ENCODE assay signal across 8 cellular contexts in genomic region chr16:8959921-8960787, GRCh38. TPM values are rescaled to one million over a fixed set of nuclear protein-coding genes. Genes with fewer than 3 reads are reported as not detected.
DNase-seq lines count a peak whose midpoint lies in the region; ATAC-seq and TF ChIP-seq lines count a peak whose summit lies in the region.

No MANE protein-coding gene starts in this region.

- peaks cover 60 to 75% (median 70%) of the 10 kb centered on the region in 3 donors for H3K4me1 Mint-ChIP-seq in naive B cell

- no peaks in the 10 kb centered on the region for H3K9me3 Mint-ChIP-seq in naive B cell

- peak overlapping the region; percentile 6 for H3K4me3 ChIP-seq in choroid plexus epithelial cell (ENCODE audit: low read depth, low read length)

- no peaks in the 10 kb centered on the region for H3K27me3 Mint-ChIP-seq in naive B cell

- no peak for TF ChIP-seq CTCF in choroid plexus epithelial cell (conservative IDR thresholded peaks at IDR 0.05; ENCODE audit: low read depth, low read length)

- peak in 1 of 2 donors; percentile 11 for ATAC-seq in naive B cell (ENCODE audit: low read depth in 2 of 2)

- H3K36me3 Mint-ChIP-seq in naive B cell: no peaks in the 10 kb centered on the region

- peak overlapping the region; percentile 83 to 95 (median 88) for H3K4me3 Mint-ChIP-seq in naive B cell

- DNase-seq in ELF-1 (ENCODE audit: low read depth, low spot score): peak; percentile 43
- peak; percentile 53 for DNase-seq in MV-4-11 (lab: John Stamatoyannopoulos, UW)
- peak; percentile 46 for DNase-seq in choroid plexus epithelial cell (ENCODE audit: low read depth)
- peak; percentile 54 for DNase-seq in naive B cell
- DNase-seq in stimulated activated CD8-positive, alpha-beta memory T cell treated with anti-CD3 and anti-CD28 coated beads, Interleukin-4, amount 100 ng/mL, for 48 hours: no peak
- DNase-seq in glomerular visceral epithelial cell (ENCODE audit: extremely low spot score): no peak
- no peak for DNase-seq in T-helper 9 cell
- no peak for DNase-seq in AG08395 (ENCODE audit: low spot score)

- H3K27ac Mint-ChIP-seq in naive B cell: peak overlapping the region; percentile 67 to 98 (median 94)

RNA-seq across cellular contexts. Expression of gene USP7, which starts 3.6 kb away (rescaled TPM):
- polyA plus RNA-seq in naive B cell (ENCODE audit: low read depth in 6 of 6): 10 to 100 TPM in 4 of 6 donors, 1 to 10 TPM in 2; 4.4 to 21.5 (median 12.2) TPM

Comparison
In these comparisons a context has a peak if more than half of its experiments do, and no peak if none do; other contexts are left out.
1. DNase-seq: peak in ELF-1 (single experiment), MV-4-11 (single experiment), choroid plexus epithelial cell (single experiment) and naive B cell (single experiment); none in stimulated activated CD8-positive, alpha-beta memory T cell treated with anti-CD3 and anti-CD28 coated beads, Interleukin-4, amount 100 ng/mL, for 48 hours (single experiment), glomerular visceral epithelial cell (single experiment), T-helper 9 cell (single experiment) and AG08395 (single experiment).